9 cellular contexts compared by ENCODE assay signal in genomic region chr10:99917963-99918825, GRCh38.
A peak's percentile ranks its signal among the peaks of the same experiment; 100 is the strongest.
DNase-seq lines count a peak whose midpoint lies in the region; ATAC-seq and TF ChIP-seq lines count a peak whose summit lies in the region.
"Had no signal": no experiment of that assay in that cellular context is flagged by ENCODE, and none has a peak within 500 bp of the region (broad histone marks: within the 10 kb centered on the region; RNA-seq: fewer than 3 reads in every experiment).

No MANE protein-coding gene starts in this region.

- peak; percentile 23 for DNase-seq in GM12865 (ENCODE audit: low read depth)
- DNase-seq in astrocyte of the spinal cord (ENCODE audit: low read depth, low spot score): peak; percentile 79
- DNase-seq in iPS DF 6.9 (ENCODE audit: low read depth, low spot score): peak; percentile 66
- DNase-seq in retina: peak; percentile 68
- DNase-seq in MM.1S: no peak
- no peak for DNase-seq in pons (ENCODE audit: low spot score)
- no peak for DNase-seq in activated CD4-positive, alpha-beta memory T cell treated with anti-CD3 and anti-CD28 coated beads, Interleukin-2, amount 10 ng/mL, durations not matched to agents 7 days and 5 days
- DNase-seq: activated naive CD4-positive, alpha-beta T cell treated with Interleukin-2 at 50 U/mL for 16 hours had no signal

- no peak overlapping the region for H3K4me2 ChIP-seq in MM.1S (ENCODE audit: low read depth, low read length)

- H3K4me3 ChIP-seq in GM12865 (ENCODE audit: low read depth, low read length) (no peak overlapping the region), astrocyte of the spinal cord (ENCODE audit: low read depth, low read length) (peak overlapping the region; percentile 28), iPS DF 6.9 (ENCODE audit: low read length) (peak overlapping the region; percentile 21; the same call in 1 of the 2 replicates), MM.1S (ENCODE audit: low read length) (no peak overlapping the region)

- H3K27ac ChIP-seq in iPS DF 6.9 (ENCODE audit: low read length) (peak overlapping the region; percentile 46), MM.1S (ENCODE audit: low read length) (no peak overlapping the region)

- H3K27me3 Mint-ChIP-seq in activated CD4-positive, alpha-beta memory T cell treated with anti-CD3 and anti-CD28 coated beads, Interleukin-2, amount 10 ng/mL, durations not matched to agents 7 days and 5 days: no peaks in the 10 kb centered on the region

- WGBS in iPS DF 6.9 (ENCODE audit: insufficient coverage, insufficient read length): no CpG with 5 or more reads among the region's 10 CpGs

- H3K9me3 ChIP-seq in iPS DF 6.9 (ENCODE audit: control insufficient read depth, insufficient read depth, low read length): no peaks in the 10 kb centered on the region
- H3K9me3 ChIP-seq in MM.1S (replicated peaks; ENCODE audit: insufficient read depth, low read length): no peaks in the 10 kb centered on the region

- no peaks in the 10 kb centered on the region for H3K9me2 ChIP-seq in MM.1S (replicated peaks; ENCODE audit: insufficient read depth, low read length)

- H3K4me1 ChIP-seq in iPS DF 6.9 (ENCODE audit: control insufficient read depth, insufficient read depth, low read length) (peaks cover 3% of the 10 kb centered on the region; the same call in 1 of the 2 replicates), MM.1S (ENCODE audit: low read length) (no peaks in the 10 kb centered on the region)

- H3K79me2 ChIP-seq in MM.1S (ENCODE audit: low read length): no peaks in the 10 kb centered on the region

- H3K9me3 Mint-ChIP-seq in activated CD4-positive, alpha-beta memory T cell treated with anti-CD3 and anti-CD28 coated beads, Interleukin-2, amount 10 ng/mL, durations not matched to agents 7 days and 5 days: no peaks in the 10 kb centered on the region

- no peaks in the 10 kb centered on the region for H3F3A ChIP-seq in MM.1S (ENCODE audit: insufficient read depth, low read length)

- ATAC-seq in GM18873 (IDR thresholded peaks at IDR 0.05; ENCODE audit: low FRiP score, unreplicated experiment): no peak

- POLR2A ChIA-PET in activated CD4-positive, alpha-beta memory T cell treated with anti-CD3 and anti-CD28 coated beads, Interleukin-2, amount 10 ng/mL, durations not matched to agents 7 days and 5 days (lab: Charles Lee): no interaction called here

- no peak overlapping the region for H3K9ac ChIP-seq in MM.1S (ENCODE audit: low read length)

- in situ Hi-C loops in astrocyte of the spinal cord (cut with HindIII; ENCODE audit: low sequenced_read_pairs): no loop called here

- H4K20me1 ChIP-seq in MM.1S (ENCODE audit: insufficient read depth, low read length): no peaks in the 10 kb centered on the region

- no peak overlapping the region for H3K4me3 Mint-ChIP-seq in activated CD4-positive, alpha-beta memory T cell treated with anti-CD3 and anti-CD28 coated beads, Interleukin-2, amount 10 ng/mL, durations not matched to agents 7 days and 5 days

- H3K36me3 Mint-ChIP-seq in activated CD4-positive, alpha-beta memory T cell treated with anti-CD3 and anti-CD28 coated beads, Interleukin-2, amount 10 ng/mL, durations not matched to agents 7 days and 5 days (ENCODE audit: low read depth): no peaks in the 10 kb centered on the region

- no peak overlapping the region for H2AFZ ChIP-seq in MM.1S (ENCODE audit: low read length)

- H3K27me3 ChIP-seq in iPS DF 6.9 (ENCODE audit: control insufficient read depth, insufficient read depth, low read length): no peaks in the 10 kb centered on the region
- H3K27me3 ChIP-seq in MM.1S (replicated peaks; ENCODE audit: insufficient read depth, low read length): no peaks in the 10 kb centered on the region

- H3K27ac Mint-ChIP-seq in activated CD4-positive, alpha-beta memory T cell treated with anti-CD3 and anti-CD28 coated beads, Interleukin-2, amount 10 ng/mL, durations not matched to agents 7 days and 5 days: no peak overlapping the region

- peaks cover 4% of the 10 kb centered on the region for H3K4me1 Mint-ChIP-seq in activated CD4-positive, alpha-beta memory T cell treated with anti-CD3 and anti-CD28 coated beads, Interleukin-2, amount 10 ng/mL, durations not matched to agents 7 days and 5 days

- TF ChIP-seq CTCF in GM12865 (IDR thresholded peaks at IDR 0.05; ENCODE audit: insufficient read depth, low read depth, low read length, missing control alignments): no peak
- TF ChIP-seq CTCF in astrocyte of the spinal cord (IDR thresholded peaks at IDR 0.05; ENCODE audit: low read depth, low read length): no peak
- TF ChIP-seq CTCF in MM.1S (IDR thresholded peaks at IDR 0.05; ENCODE audit: low read length): no peak

- CTCF ChIA-PET in activated CD4-positive, alpha-beta memory T cell treated with anti-CD3 and anti-CD28 coated beads, Interleukin-2, amount 10 ng/mL, durations not matched to agents 7 days and 5 days (lab: Charles Lee): interaction anchor here (1.5 kb wide), 1 partner anchor 127 kb away, joined by 3 read pairs; no protein-coding TSS in a partner anchor

- H3K36me3 ChIP-seq in iPS DF 6.9 (ENCODE audit: control insufficient read depth, insufficient read depth, low read length): no peaks in the 10 kb centered on the region
- no peaks in the 10 kb centered on the region for H3K36me3 ChIP-seq in MM.1S (replicated peaks; ENCODE audit: insufficient read depth, low read length)

Comparison
In these comparisons a context has a peak if more than half of its experiments do, and no peak if none do; other contexts are left out.
1. DNase-seq: peak in GM12865 (single experiment), astrocyte of the spinal cord (single experiment), iPS DF 6.9 (single experiment) and retina (single experiment); none in MM.1S (single experiment), pons (single experiment) and activated CD4-positive, alpha-beta memory T cell treated with anti-CD3 and anti-CD28 coated beads, Interleukin-2, amount 10 ng/mL, durations not matched to agents 7 days and 5 days (single experiment).
2. H3K4me3 ChIP-seq: peak in astrocyte of the spinal cord (single experiment) and iPS DF 6.9 (single experiment); none in GM12865 (single experiment) and MM.1S (single experiment).